Comparison of ENCODE assay signal across 8 cellular contexts in genomic region chr19:37979547-37980082, GRCh38.
DNase-seq lines count a peak whose midpoint lies in the region; ATAC-seq and TF ChIP-seq lines count a peak whose summit lies in the region.

No MANE protein-coding gene starts in this region.

- H3K56ac ChIP-seq in IMR-90 (ENCODE audit: extremely low read depth, insufficient read depth, low read length): no peak overlapping the region

- H3K9me1 ChIP-seq in IMR-90 (ENCODE audit: insufficient read depth, low read length): peaks cover 41% of the 10 kb centered on the region

- H3K27ac ChIP-seq in IMR-90 (ENCODE audit: insufficient read depth, low read length) (peak overlapping the region; percentile 26; the same call in 1 of the 2 replicates), colonic mucosa (no peak overlapping the region), transverse colon (peak overlapping the region in 2 of 4 donors; percentile 3 to 44), sigmoid colon (no peak overlapping the region)

- H4K5ac ChIP-seq in IMR-90 (ENCODE audit: low read depth, low read length): peak overlapping the region; percentile 63; the same call in 1 of the 2 replicates

- peak overlapping the region; percentile 35; the same call in 1 of the 2 replicates for H2BK20ac ChIP-seq in IMR-90 (ENCODE audit: low read depth, low read length)

- H3K9me3 ChIP-seq in IMR-90 (ENCODE audit: control insufficient read depth, insufficient read depth, low read length) (no peaks in the 10 kb centered on the region), colonic mucosa (no peaks in the 10 kb centered on the region), transverse colon (no peaks in the 10 kb centered on the region), sigmoid colon (no peaks in the 10 kb centered on the region)

- H4K91ac ChIP-seq in IMR-90 (ENCODE audit: insufficient read depth, low read depth, low read length): peak overlapping the region; percentile 90

- peak overlapping the region; percentile 52 for H2AFZ ChIP-seq in IMR-90 (replicated peaks; ENCODE audit: low read length, poor library complexity)

- WGBS in IMR-90 (ENCODE audit: extremely low coverage in 2 of 2, insufficient read length in 1 of 2), 2 experiments: 78% methylated on average over 5 of the region's 13 CpGs; no CpG with 5 or more reads in 1 of the 2 experiments
- 42 to 56% methylated on average over 4 to 13 of the region's 13 CpGs for WGBS in transverse colon (ENCODE audit: low coverage in 1 of 2), 2 donors
- 26 to 64% methylated on average over 13 of the region's 13 CpGs for whole genome bisulfite sequencing in sigmoid colon, 2 donors

- POLR2A ChIA-PET in IMR-90 (lab: Charles Lee; ENCODE audit: unreplicated experiment): no interaction called here

- peaks cover 49 to 94% of the 10 kb centered on the region in 2 experiments for H3K79me1 ChIP-seq in IMR-90 (ENCODE audit: low read depth in 1 of 2, low read length in 2 of 2)

- no peak for ATAC-seq in IMR-90 (ENCODE audit: low read depth)

- no peak for TF ChIP-seq CTCF in IMR-90 (conservative IDR thresholded peaks at IDR 0.05; ENCODE audit: low read depth, low read length)
- TF ChIP-seq CTCF in colonic mucosa (IDR thresholded peaks at IDR 0.05): no peak
- no peak for TF ChIP-seq CTCF in transverse colon (IDR thresholded peaks at IDR 0.05)
- no peak for TF ChIP-seq CTCF in sigmoid colon (IDR thresholded peaks at IDR 0.05)

- dilution Hi-C loops in IMR-90 (cut with HindIII; ENCODE audit: low sequenced_read_pairs, unreplicated experiment): no loop called here

- peak overlapping the region; percentile 3 to 68 for H4K8ac ChIP-seq in IMR-90 (ENCODE audit: low read depth in 2 of 2, low read length in 2 of 2)

- CTCF ChIA-PET in IMR-90 (lab: Yijun Ruan, JAX): interaction anchor here (0.6 kb wide), 1 partner anchor 12 kb away, joined by 3 read pairs; no protein-coding TSS in a partner anchor

- TF ChIP-seq RAD21 in IMR-90 (IDR thresholded peaks at IDR 0.05; ENCODE audit: low read length): no peak

- H3K4me2 ChIP-seq in IMR-90 (ENCODE audit: low read depth, low read length): no peak overlapping the region

- H3K4me1 ChIP-seq in IMR-90 (ENCODE audit: control insufficient read depth, insufficient read depth, low read length) (peaks cover 32% of the 10 kb centered on the region), colonic mucosa (peaks cover 6% of the 10 kb centered on the region), transverse colon (peaks cover 9 to 42% (median 27%) of the 10 kb centered on the region in 4 donors), sigmoid colon (peaks cover 0 to 10% (median 1%) of the 10 kb centered on the region in 4 donors)

- in situ Hi-C loops in IMR-90 (cut with MboI; ENCODE audit: low sequenced_read_pairs) (no loop called here), transverse colon (cut with MboI; ENCODE audit: low pct_ligation_motif_present in 1 of 4, low pct_unique_long_range_greater_than_20kb in 1 of 4, low sequenced_read_pairs in 3 of 4) (no loop called here)

- DNase-seq in DMS53 (lab: John Stamatoyannopoulos, UW): peak; percentile 34
- DNase-seq in DMS53 treated with DMSO at 0.1 percent for 48 hours (lab: John Stamatoyannopoulos, UW; ENCODE audit: unreplicated experiment): no peak
- DNase-seq in IMR-90: no peak
- DNase-seq in colonic mucosa: peak; percentile 42
- peak; percentile 51 for DNase-seq in transverse colon
- DNase-seq in stimulated activated CD4-positive, alpha-beta T cell treated with anti-CD3 and anti-CD28 coated beads, Interleukin-1b, Interleukin-23, amount 100 ng/mL, for 48 hours: no peak
- DNase-seq in SW 1271 (lab: John Stamatoyannopoulos, UW): no peak
- no peak for DNase-seq in sigmoid colon

- H3K18ac ChIP-seq in IMR-90 (ENCODE audit: low read depth, low read length): peak overlapping the region; percentile 56; the same call in 1 of the 2 replicates

- no TSS peak for BruUV-seq in IMR-90 (replicated peaks; lab: Mats Ljungman, UMichigan)

- intact Hi-C loops in IMR-90 (cut with micrococcal nuclease): no loop called here
- intact Hi-C loops in colonic mucosa (cut with DNase I): loop anchor here (10.0 kb wide), 1 partner anchor 75 kb away; the partner anchor contains the start of genes SIPA1L3 and WDR87
- intact Hi-C loops in transverse colon (cut with DNase I; ENCODE audit: low total_unique reads): no loop called here
- intact Hi-C loops in sigmoid colon (cut with DNase I): no loop called here

- peak overlapping the region; percentile 30 for H2AK9ac ChIP-seq in IMR-90 (replicated peaks; ENCODE audit: low read depth, low read length, poor library complexity)

- TF ChIP-seq EP300 in transverse colon (IDR thresholded peaks at IDR 0.05; ENCODE audit: low read depth) (no peak), sigmoid colon (IDR thresholded peaks at IDR 0.05) (no peak)

- H3K4me3 ChIP-seq in IMR-90 (ENCODE audit: insufficient read depth, low read depth, low read length): no peak overlapping the region
- H3K4me3 ChIP-seq in colonic mucosa: no peak overlapping the region
- H3K4me3 ChIP-seq in transverse colon: no peak overlapping the region
- H3K4me3 ChIP-seq in sigmoid colon: no peak overlapping the region

- H2BK5ac ChIP-seq in IMR-90 (ENCODE audit: low read depth, low read length, poor library complexity, severe bottlenecking): peak overlapping the region; percentile 93

- H3K9ac ChIP-seq in IMR-90 (ENCODE audit: low read depth, low read length): no peak overlapping the region
- H3K9ac ChIP-seq in colonic mucosa (ENCODE audit: low read depth in 2 of 2, low read length in 2 of 2): peak overlapping the region in 1 of 2 donors; percentile 21

- H3K14ac ChIP-seq in IMR-90 (replicated peaks; ENCODE audit: low read depth, low read length): peak overlapping the region; percentile 67

- H2BK15ac ChIP-seq in IMR-90 (ENCODE audit: low read depth, low read length): peak overlapping the region; percentile 72; the same call in 2 of the 3 replicates

- TF ChIP-seq POLR2A in IMR-90 (IDR thresholded peaks at IDR 0.05; ENCODE audit: low read depth, low read length): no peak
- no peak for TF ChIP-seq POLR2A in transverse colon (IDR thresholded peaks at IDR 0.05)
- no peak for TF ChIP-seq POLR2A in sigmoid colon (IDR thresholded peaks at IDR 0.05)

- peak overlapping the region; percentile 68; the same call in 1 of the 2 replicates for H3K23ac ChIP-seq in IMR-90 (ENCODE audit: low read depth, low read length)

- peak overlapping the region; percentile 95 for H3K4ac ChIP-seq in IMR-90 (ENCODE audit: low read depth, low read length)

- peak overlapping the region; percentile 71 for H2AK5ac ChIP-seq in IMR-90 (ENCODE audit: low read depth, low read length)

- peak overlapping the region; percentile 94 for H2BK120ac ChIP-seq in IMR-90 (ENCODE audit: low read depth, low read length)

- no peaks in the 10 kb centered on the region for H3K27me3 ChIP-seq in IMR-90 (ENCODE audit: control insufficient read depth, insufficient read depth, low read length)
- H3K27me3 ChIP-seq in colonic mucosa: no peaks in the 10 kb centered on the region
- no peaks in the 10 kb centered on the region for H3K27me3 ChIP-seq in transverse colon
- no peaks in the 10 kb centered on the region for H3K27me3 ChIP-seq in sigmoid colon

- H3K36me3 ChIP-seq in IMR-90 (ENCODE audit: control insufficient read depth, insufficient read depth, low read length) (no peaks in the 10 kb centered on the region), colonic mucosa (no peaks in the 10 kb centered on the region), transverse colon (no peaks in the 10 kb centered on the region), sigmoid colon (no peaks in the 10 kb centered on the region)

- H4K20me1 ChIP-seq in IMR-90 (ENCODE audit: insufficient read depth, low read length): no peaks in the 10 kb centered on the region

TF ChIP-seq in IMR-90, 13 proteins besides CTCF, POLR2A, EP300 and RAD21:
- TF ChIP-seq RCOR1 (IDR thresholded peaks at IDR 0.05; ENCODE audit: insufficient replicate concordance, low read length) (no peak), CHD1 (IDR thresholded peaks at IDR 0.05; ENCODE audit: low read depth, low read length) (no peak), MAZ (IDR thresholded peaks at IDR 0.05; ENCODE audit: borderline replicate concordance, low read depth, low read length) (no peak), MAFK (IDR thresholded peaks at IDR 0.05; ENCODE audit: low read depth, low read length) (no peak), RFX5 (IDR thresholded peaks at IDR 0.05; ENCODE audit: low read depth, low read length) (no peak), FOS (IDR thresholded peaks at IDR 0.05; ENCODE audit: low read depth, low read length) (no peak), MXI1 (IDR thresholded peaks at IDR 0.05; ENCODE audit: borderline replicate concordance, low read depth, low read length) (no peak), SMC3 (IDR thresholded peaks at IDR 0.05; ENCODE audit: low read depth, low read length) (no peak), BHLHE40 (IDR thresholded peaks at IDR 0.05; ENCODE audit: low read depth, low read length) (no peak), CEBPB (IDR thresholded peaks at IDR 0.05; ENCODE audit: low read depth, low read length) (no peak), NFE2L2 (IDR thresholded peaks at IDR 0.05; ENCODE audit: low read depth, low read length) (no peak)
- TF ChIP-seq, protein P1, sequence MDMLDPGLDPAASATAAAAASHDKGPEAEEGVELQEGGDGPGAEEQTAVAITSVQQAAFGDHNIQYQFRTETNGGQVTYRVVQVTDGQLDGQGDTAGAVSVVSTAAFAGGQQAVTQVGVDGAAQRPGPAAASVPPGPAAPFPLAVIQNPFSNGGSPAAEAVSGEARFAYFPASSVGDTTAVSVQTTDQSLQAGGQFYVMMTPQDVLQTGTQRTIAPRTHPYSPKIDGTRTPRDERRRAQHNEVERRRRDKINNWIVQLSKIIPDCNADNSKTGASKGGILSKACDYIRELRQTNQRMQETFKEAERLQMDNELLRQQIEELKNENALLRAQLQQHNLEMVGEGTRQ (IDR thresholded peaks at IDR 0.05; ENCODE audit: low read depth, low read length): no peak
- TF ChIP-seq, protein P2, sequence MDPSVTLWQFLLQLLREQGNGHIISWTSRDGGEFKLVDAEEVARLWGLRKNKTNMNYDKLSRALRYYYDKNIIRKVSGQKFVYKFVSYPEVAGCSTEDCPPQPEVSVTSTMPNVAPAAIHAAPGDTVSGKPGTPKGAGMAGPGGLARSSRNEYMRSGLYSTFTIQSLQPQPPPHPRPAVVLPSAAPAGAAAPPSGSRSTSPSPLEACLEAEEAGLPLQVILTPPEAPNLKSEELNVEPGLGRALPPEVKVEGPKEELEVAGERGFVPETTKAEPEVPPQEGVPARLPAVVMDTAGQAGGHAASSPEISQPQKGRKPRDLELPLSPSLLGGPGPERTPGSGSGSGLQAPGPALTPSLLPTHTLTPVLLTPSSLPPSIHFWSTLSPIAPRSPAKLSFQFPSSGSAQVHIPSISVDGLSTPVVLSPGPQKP (IDR thresholded peaks at IDR 0.05; ENCODE audit: borderline replicate concordance, low read depth, low read length): no peak

Comparison
In these comparisons a context has a peak if more than half of its experiments do, and no peak if none do; other contexts are left out.
1. DNase-seq: peak in DMS53 (single experiment), colonic mucosa (single experiment) and transverse colon (single experiment); none in DMS53 treated with DMSO at 0.1 percent for 48 hours (single experiment), IMR-90 (single experiment), stimulated activated CD4-positive, alpha-beta T cell treated with anti-CD3 and anti-CD28 coated beads, Interleukin-1b, Interleukin-23, amount 100 ng/mL, for 48 hours (single experiment), SW 1271 (0 of 2) and sigmoid colon (single experiment).